14 cellular contexts compared by ENCODE assay signal in the genomic region with DNA sequence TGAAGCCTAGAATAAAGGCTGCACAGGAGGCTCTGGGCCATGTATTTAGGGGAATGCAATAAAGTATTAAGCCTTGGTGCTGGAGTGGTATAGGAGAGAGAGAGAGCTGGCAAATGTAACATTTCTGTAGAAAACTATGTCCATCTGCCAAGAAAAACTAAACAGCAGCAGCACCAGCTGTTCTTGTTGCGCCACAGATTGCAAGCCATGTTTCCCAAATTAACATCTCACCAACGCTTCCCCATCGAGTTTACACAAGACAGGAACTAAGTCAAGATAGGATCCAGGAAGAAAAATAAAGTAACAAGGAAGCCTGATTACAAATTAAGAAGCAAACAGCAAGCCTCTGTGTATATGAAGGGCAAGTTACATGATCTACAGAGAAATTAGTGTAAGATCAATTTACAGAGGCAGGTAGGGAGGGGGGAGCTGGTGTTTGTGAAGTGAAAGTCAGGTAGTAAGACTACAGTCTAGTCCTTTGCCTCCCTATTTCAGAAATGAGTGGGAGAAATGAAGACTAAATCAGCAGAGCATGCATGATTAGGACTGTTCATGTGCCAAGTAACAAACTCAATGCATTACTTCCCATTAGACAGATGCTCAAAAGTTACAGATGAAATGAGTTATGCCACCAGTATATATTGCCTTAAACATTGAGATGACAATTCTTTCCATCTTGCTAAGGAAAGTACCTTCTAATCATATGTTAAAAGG.
A peak's percentile ranks its signal among the peaks of the same experiment; 100 is the strongest.
DNase-seq lines count a peak whose midpoint lies in the region; ATAC-seq, FAIRE-seq and TF ChIP-seq lines count a peak whose summit lies in the region.
"Had no signal": no experiment of that assay in that cellular context is flagged by ENCODE, and none has a peak within 500 bp of the region (broad histone marks: within the 10 kb centered on the region; RNA-seq: fewer than 3 reads in every experiment).

No MANE protein-coding gene starts in this region.

- H3K27me3 ChIP-seq in H1 (replicated peaks in 1 of 4; ENCODE audit: control insufficient read depth in 3 of 4, extremely low read depth in 1 of 4, insufficient read depth in 3 of 4, low read length in 3 of 4) (no peaks in the 10 kb centered on the region), neuronal stem cell (ENCODE audit: control insufficient read depth in 3 of 3, insufficient read depth in 3 of 3, low read depth in 1 of 3, low read length in 3 of 3) (no peaks in the 10 kb centered on the region)
- H3K27me3 ChIP-seq: dorsolateral prefrontal cortex had no signal

- H3K79me1 ChIP-seq in H1 (ENCODE audit: low read depth, low read length): no peaks in the 10 kb centered on the region
- H3K79me1 ChIP-seq in neuronal stem cell (ENCODE audit: low read depth, low read length): no peaks in the 10 kb centered on the region

- H3K4ac ChIP-seq in H1 (replicated peaks; ENCODE audit: insufficient read length, low read depth, low read length) (no peak overlapping the region), neuronal stem cell (ENCODE audit: low read length) (no peak overlapping the region)

- H2BK15ac ChIP-seq in H1 (ENCODE audit: low read length) (no peak overlapping the region), neuronal stem cell (ENCODE audit: low read length) (no peak overlapping the region)

- H4K91ac ChIP-seq in H1 (replicated peaks; ENCODE audit: insufficient read length, low read length) (no peak overlapping the region), neuronal stem cell (ENCODE audit: low read depth, low read length, poor library complexity) (no peak overlapping the region)

- H3K23ac ChIP-seq in H1 (ENCODE audit: insufficient read length) (no peak overlapping the region), neuronal stem cell (ENCODE audit: low read depth, low read length, poor library complexity) (no peak overlapping the region)

- H3K4me2 ChIP-seq in H1 (ENCODE audit: insufficient read depth in 1 of 2, low read depth in 2 of 2, low read length in 2 of 2) (no peak overlapping the region), neuronal stem cell (ENCODE audit: insufficient read depth, low read length, poor library complexity, severe bottlenecking) (no peak overlapping the region)

- no peak overlapping the region for H4K5ac ChIP-seq in H1 (ENCODE audit: insufficient read length, low read depth, low read length)

- H3K4me1 Mint-ChIP-seq in Calu3 (ENCODE audit: low read depth, unreplicated experiment): peaks cover 16% of the 10 kb centered on the region
- H3K4me1 Mint-ChIP-seq in T-helper 17 cell: no peaks in the 10 kb centered on the region

- H3K27ac Mint-ChIP-seq in Calu3 (ENCODE audit: unreplicated experiment): no peak overlapping the region
- no peak overlapping the region for H3K27ac Mint-ChIP-seq in T-helper 17 cell
- H3K27ac Mint-ChIP-seq: activated CD8-positive, alpha-beta T cell treated with anti-CD3 and anti-CD28 coated beads for 36 hours; stimulated activated naive CD8-positive, alpha-beta T cell treated with anti-CD3 and anti-CD28 coated beads, Interleukin-15, Interleukin-2, amounts not matched to agents 100 ng/mL and 50 ng/mL, for 24 hours had no signal

- TF ChIP-seq RAD21 in H1 (IDR thresholded peaks at IDR 0.05 in 1 of 2, conservative IDR thresholded peaks at IDR 0.05 in 1 of 2; ENCODE audit: low read depth in 2 of 2, low read length in 2 of 2): no peak

- H2AFZ ChIP-seq in H1 (ENCODE audit: low read length) (peak overlapping the region; percentile 76; the same call in 1 of the 2 replicates), neuronal stem cell (ENCODE audit: low read length) (peak overlapping the region; percentile 0)

- H3K27me3 Mint-ChIP-seq in Calu3 (ENCODE audit: unreplicated experiment) (no peaks in the 10 kb centered on the region), T-helper 17 cell (no peaks in the 10 kb centered on the region)
- H3K27me3 Mint-ChIP-seq: activated CD8-positive, alpha-beta T cell treated with anti-CD3 and anti-CD28 coated beads for 36 hours; stimulated activated naive CD8-positive, alpha-beta T cell treated with anti-CD3 and anti-CD28 coated beads, Interleukin-15, Interleukin-2, amounts not matched to agents 100 ng/mL and 50 ng/mL, for 24 hours had no signal

- no peak for ATAC-seq in T-helper 17 cell
- ATAC-seq: activated CD8-positive, alpha-beta T cell treated with anti-CD3 and anti-CD28 coated beads for 36 hours had no signal

- TF ChIP-seq EP300 in H1 (IDR thresholded peaks at IDR 0.05; ENCODE audit: borderline replicate concordance in 1 of 2, low read depth in 2 of 2, low read length in 2 of 2): no peak

- H3K4me1 ChIP-seq in H1 (replicated peaks in 1 of 4; ENCODE audit: control insufficient read depth in 3 of 4, insufficient read depth in 4 of 4, low read length in 3 of 4) (no peaks in the 10 kb centered on the region), neuronal stem cell (ENCODE audit: control insufficient read depth in 2 of 2, insufficient read depth in 1 of 2, low read depth in 1 of 2, low read length in 2 of 2) (peaks cover 0 to 3% of the 10 kb centered on the region in 2 donors)

- no peaks in the 10 kb centered on the region for H4K20me1 ChIP-seq in H1 (replicated peaks in 1 of 2; ENCODE audit: control insufficient read depth in 1 of 2, insufficient read depth in 2 of 2, low read length in 2 of 2)

- DNase-seq in HCEC 1CT (peak; percentile 66), NOMO-1 treated with dmso at 0.1 percent for 144 hours (lab: John Stamatoyannopoulos, UW; ENCODE audit: unreplicated experiment) (peak; percentile 44), H1 (ENCODE audit: low read depth in 1 of 2, low spot score in 2 of 2) (no peak), neuronal stem cell (ENCODE audit: low spot score) (no peak), Calu3 (no peak), NCI-H510A (lab: John Stamatoyannopoulos, UW) (no peak), T-helper 17 cell (no peak), DMS53 (lab: John Stamatoyannopoulos, UW) (no peak)
- DNase-seq: activated CD8-positive, alpha-beta T cell treated with anti-CD3 and anti-CD28 coated beads for 36 hours; activated naive CD4-positive, alpha-beta T cell treated with anti-CD3 and anti-CD28 coated beads, Interleukin-2, amount 50 U/mL, for 16 hours; MM.1S had no signal

- no peak for TF ChIP-seq CTCF in H1 (IDR thresholded peaks at IDR 0.05; ENCODE audit: control extremely low read depth in 1 of 3, insufficient read depth in 1 of 3, low read depth in 1 of 3, low read length in 3 of 3)
- TF ChIP-seq CTCF in Calu3 (IDR thresholded peaks at IDR 0.05; ENCODE audit: unreplicated experiment): no peak

- no peak for TF ChIP-seq POLR2A in H1 (IDR thresholded peaks at IDR 0.05; ENCODE audit: control extremely low read depth in 1 of 2, low read depth in 2 of 2, low read length in 2 of 2)

- H2AK5ac ChIP-seq in H1 (ENCODE audit: low read depth, low read length): no peak overlapping the region
- H2AK5ac ChIP-seq in neuronal stem cell (ENCODE audit: low read depth, low read length): no peak overlapping the region

- 92% methylated on average over 3 of the region's 3 CpGs; no CpG with 5 or more reads in 1 of the 2 experiments for WGBS in H1 (ENCODE audit: extremely low coverage in 1 of 2, insufficient coverage in 1 of 2, insufficient read length in 1 of 2, insufficient replicate concordance in 2 of 2, low coverage in 1 of 2, low lambda C conversion rate in 2 of 2, missing lambda C conversion rate in 1 of 2), 2 experiments
- WGBS in neuronal stem cell (ENCODE audit: extremely low coverage in 2 of 2, insufficient read length in 2 of 2, insufficient replicate concordance in 1 of 2), 2 donors: no CpG with 5 or more reads among the region's 3 CpGs

- H2BK12ac ChIP-seq in H1 (ENCODE audit: low read depth, low read length): no peak overlapping the region
- H2BK12ac ChIP-seq in neuronal stem cell (ENCODE audit: low read length): no peak overlapping the region

- H4K8ac ChIP-seq in H1 (ENCODE audit: extremely low read depth, insufficient read depth, low read length) (no peak overlapping the region), neuronal stem cell (ENCODE audit: low read depth, low read length) (no peak overlapping the region)

- H3K56ac ChIP-seq in H1 (replicated peaks; ENCODE audit: insufficient read length, low read depth, low read length): no peak overlapping the region

- no peaks in the 10 kb centered on the region; the same call in 1 of the 2 replicates for H3K23me2 ChIP-seq in H1 (ENCODE audit: low read depth, low read length)

- H3K9ac ChIP-seq in H1 (replicated peaks in 1 of 4; ENCODE audit: extremely low read depth in 1 of 4, low read depth in 3 of 4, low read length in 3 of 4): no peak overlapping the region
- H3K9ac ChIP-seq in neuronal stem cell (ENCODE audit: low read depth, low read length, poor library complexity): no peak overlapping the region

- H3K27ac ChIP-seq in H1 (ENCODE audit: low read depth, low read length) (no peak overlapping the region), neuronal stem cell (replicated peaks; ENCODE audit: low read length) (no peak overlapping the region)
- H3K27ac ChIP-seq: C4-2B had no signal

- H2BK120ac ChIP-seq in H1 (replicated peaks; ENCODE audit: low read depth, low read length) (no peak overlapping the region), neuronal stem cell (ENCODE audit: low read depth, low read length) (no peak overlapping the region)

- H3K18ac ChIP-seq in H1 (ENCODE audit: extremely low read depth, low read length) (no peak overlapping the region), neuronal stem cell (ENCODE audit: low read length) (no peak overlapping the region)

- no peak overlapping the region for H3K4me3 ChIP-seq in H1 (ENCODE audit: extremely low read depth in 1 of 4, insufficient read depth in 2 of 4, low read depth in 3 of 4, low read length in 4 of 4)
- no peak overlapping the region for H3K4me3 ChIP-seq in neuronal stem cell (ENCODE audit: low read length in 2 of 2)
- H3K4me3 ChIP-seq: dorsolateral prefrontal cortex had no signal

- no TSS peak for BruUV-seq in Calu3 (replicated peaks; lab: Mats Ljungman, UMichigan)

- H2BK20ac ChIP-seq in H1 (ENCODE audit: low read length): no peak overlapping the region; the same call in 1 of the 2 replicates

- no peaks in the 10 kb centered on the region for H3K36me3 ChIP-seq in H1 (ENCODE audit: control insufficient read depth in 2 of 4, insufficient read depth in 4 of 4, low read length in 3 of 4)
- H3K36me3 ChIP-seq in neuronal stem cell (replicated peaks in 1 of 2; ENCODE audit: control insufficient read depth in 2 of 2, insufficient read depth in 2 of 2, low read length in 2 of 2): no peaks in the 10 kb centered on the region

- CTCF ChIA-PET in H1 (lab: Charles Lee; ENCODE audit: partially characterized antibody): no interaction called here
- CTCF ChIA-PET in Calu3 (lab: Charles Lee): no interaction called here

- intact Hi-C loops in Calu3 (cut with micrococcal nuclease; ENCODE audit: unreplicated experiment): loop anchor here (10.0 kb wide), 1 partner anchor 83 kb away; no protein-coding TSS in a partner anchor

- H3K4me3 Mint-ChIP-seq in Calu3 (ENCODE audit: low read depth, unreplicated experiment) (no peak overlapping the region), T-helper 17 cell (no peak overlapping the region)
- H3K4me3 Mint-ChIP-seq: activated CD8-positive, alpha-beta T cell treated with anti-CD3 and anti-CD28 coated beads for 36 hours; stimulated activated naive CD8-positive, alpha-beta T cell treated with anti-CD3 and anti-CD28 coated beads, Interleukin-15, Interleukin-2, amounts not matched to agents 100 ng/mL and 50 ng/mL, for 24 hours had no signal

- no peaks in the 10 kb centered on the region for H3K79me2 ChIP-seq in H1 (ENCODE audit: control insufficient read depth in 1 of 2, insufficient read depth in 2 of 2, low read length in 2 of 2)

- no peaks in the 10 kb centered on the region; a peak in 1 of 4 replicates for H3K9me3 ChIP-seq in H1 (ENCODE audit: insufficient read depth in 2 of 2, low read depth in 1 of 2, low read length in 1 of 2)
- H3K9me3 ChIP-seq in neuronal stem cell (replicated peaks in 1 of 2; ENCODE audit: control insufficient read depth in 2 of 2, insufficient read depth in 1 of 2, low read depth in 1 of 2, low read length in 2 of 2): no peaks in the 10 kb centered on the region
- no peaks in the 10 kb centered on the region for H3K9me3 ChIP-seq in T-helper 17 cell (ENCODE audit: control insufficient read depth, low read length, poor library complexity, severe bottlenecking)

- POLR2A ChIA-PET in H1 (lab: Charles Lee; ENCODE audit: partially characterized antibody): no interaction called here

- no peak overlapping the region for H2BK5ac ChIP-seq in H1 (ENCODE audit: low read depth, low read length)
- no peak overlapping the region for H2BK5ac ChIP-seq in neuronal stem cell (ENCODE audit: low read length)

- FAIRE-seq in H1 (lab: Jason Lieb, UNC): no peak

- H3K14ac ChIP-seq in H1 (ENCODE audit: insufficient read length): no peak overlapping the region
- H3K14ac ChIP-seq in neuronal stem cell (ENCODE audit: low read length): no peak overlapping the region

- no peaks in the 10 kb centered on the region for H3K9me3 Mint-ChIP-seq in Calu3 (ENCODE audit: low read depth, unreplicated experiment)

- no peaks in the 10 kb centered on the region for H3K36me3 Mint-ChIP-seq in Calu3 (ENCODE audit: insufficient read depth, unreplicated experiment)
- H3K36me3 Mint-ChIP-seq in T-helper 17 cell (ENCODE audit: low read depth): no peaks in the 10 kb centered on the region

Comparison
In these comparisons a context has a peak if more than half of its experiments do, and no peak if none do; other contexts are left out.
1. DNase-seq: peak in HCEC 1CT (single experiment) and NOMO-1 treated with dmso at 0.1 percent for 144 hours (single experiment); none in H1 (0 of 2), neuronal stem cell (single experiment), Calu3 (single experiment), NCI-H510A (single experiment), T-helper 17 cell (0 of 3) and DMS53 (single experiment).